ENCODE assay signal across 9 cellular contexts in genomic region chr22:41576877-41577276, GRCh38. TPM values are rescaled to one million over a fixed set of nuclear protein-coding genes. Genes with fewer than 3 reads are reported as not detected.
DNase-seq lines count a peak whose midpoint lies in the region; ATAC-seq, FAIRE-seq and TF ChIP-seq lines count a peak whose summit lies in the region.
"Had no signal": no experiment of that assay in that cellular context is flagged by ENCODE, and none has a peak within 500 bp of the region (broad histone marks: within the 10 kb centered on the region; RNA-seq: fewer than 3 reads in every experiment).

No MANE protein-coding gene starts in this region.

- no peak overlapping the region for H2AFZ ChIP-seq in K562 (ENCODE audit: low read depth, low read length)

- FAIRE-seq in GM12892 (lab: Jason Lieb, UNC) = no peak
- FAIRE-seq in RCC 7860 (lab: Jason Lieb, UNC) = no peak
- FAIRE-seq in K562 (lab: Jason Lieb, UNC) = peak; percentile 94

- no peak for TF ChIP-seq EP300 in K562 (IDR thresholded peaks at IDR 0.05; ENCODE audit: low read length)

- POLR2A ChIA-PET in BJ (lab: Charles Lee) (no interaction called here), K562 (lab: Yijun Ruan, JAX) (interaction anchor here (0.6 to 2.2 kb wide), 4 partner anchors 11 to 333 kb away, joined by 3 to 7 read pairs (median 4); no protein-coding TSS in a partner anchor)

- WGBS in K562 (ENCODE audit: insufficient coverage, low coverage, missing lambda C conversion rate) = 40% methylated on average over 4 of the region's 9 CpGs

- DNase-seq in BJ (ENCODE audit: low read depth) = no peak
- peak; percentile 50 for DNase-seq in GM12892 (ENCODE audit: insufficient read length)
- peak; percentile 41 for DNase-seq in RCC 7860 (ENCODE audit: low spot score)
- peak; percentile 62 to 78 (median 70) for DNase-seq in K562 (ENCODE audit: extremely low read depth in 1 of 4, low spot score in 3 of 4)
- peak; percentile 1 for DNase-seq in kidney glomerular epithelial cell (lab: John Stamatoyannopoulos, UW)

- no peak for TF ChIP-seq POLR2A in GM12892 (IDR thresholded peaks at IDR 0.05; ENCODE audit: low read depth, low read length)
- no peak for TF ChIP-seq POLR2A in K562 (conservative IDR thresholded peaks at IDR 0.05)

- CTCF ChIA-PET in BJ (lab: Yijun Ruan, JAX) (interaction anchor here (1.0 to 2.3 kb wide), 7 partner anchors 8 to 36 kb away, joined by 3 to 16 read pairs (median 6); partner anchors contain the start of genes CSDC2 and PMM1), K562 (lab: Yijun Ruan, JAX; ENCODE audit: low intra/inter-chr PET ratio) (interaction anchor here (0.6 to 0.8 kb wide), 3 partner anchors 14 to 24 kb away, joined by 3 to 6 read pairs (median 4); no protein-coding TSS in a partner anchor)

- no peaks in the 10 kb centered on the region for H3K9me3 ChIP-seq in K562 (replicated peaks; ENCODE audit: control insufficient read depth, insufficient read depth, low read depth, low read length)

- TF ChIP-seq CTCF in BJ (IDR thresholded peaks at IDR 0.05; ENCODE audit: insufficient read depth, low read depth, low read length) (peak; percentile 71), K562 (IDR thresholded peaks at IDR 0.05 in 2 of 3, conservative IDR thresholded peaks at IDR 0.05 in 1 of 3; ENCODE audit: insufficient read depth in 2 of 3, low read depth in 1 of 3, low read length in 3 of 3) (peak; percentile 89 to 99 (median 99))

- no peak overlapping the region for H3K9ac ChIP-seq in K562 (ENCODE audit: insufficient read depth in 1 of 2, low read depth in 2 of 2, low read length in 2 of 2)

- no peaks in the 10 kb centered on the region for H3K9me1 ChIP-seq in K562 (ENCODE audit: control insufficient read depth, insufficient read depth, low read length)

- H3K27ac ChIP-seq in K562 (ENCODE audit: extremely low read depth, low read depth, low read length) = no peak overlapping the region

- H3K4me1 ChIP-seq in K562 (replicated peaks in 1 of 2; ENCODE audit: control insufficient read depth in 2 of 2, insufficient read depth in 2 of 2, low read length in 2 of 2) = peaks cover 6 to 40% of the 10 kb centered on the region in 2 experiments; a peak in 4 of 5 replicates

- H3K79me2 ChIP-seq in K562 (ENCODE audit: control insufficient read depth, insufficient read depth, low read length) = no peaks in the 10 kb centered on the region

- in situ Hi-C loops in K562 (cut with MboI) = no loop called here

- BruUV-seq in K562 (replicated peaks; lab: Mats Ljungman, UMichigan) = TSS peak; percentile 68

- H3K4me2 ChIP-seq in K562 (ENCODE audit: insufficient read depth, low read length) = no peak overlapping the region

- peak; percentile 46 to 80 for TF ChIP-seq RAD21 in K562 (CRISPR knock-in tag; conservative IDR thresholded peaks at IDR 0.05 in 1 of 2, IDR thresholded peaks at IDR 0.05 in 1 of 2)

- H3K36me3 ChIP-seq in BJ (ENCODE audit: control insufficient read depth, insufficient read depth, low read length) (peaks cover 34% of the 10 kb centered on the region), K562 (ENCODE audit: control insufficient read depth, insufficient read depth, low read length) (peaks cover 15% of the 10 kb centered on the region; the same call in 1 of the 3 replicates)

- H4K20me1 ChIP-seq in K562 (replicated peaks; ENCODE audit: control insufficient read depth, insufficient read depth, low read length) = no peaks in the 10 kb centered on the region

- no peaks in the 10 kb centered on the region for H3K27me3 ChIP-seq in BJ (ENCODE audit: control insufficient read depth, insufficient read depth, low read length)
- no peaks in the 10 kb centered on the region for H3K27me3 ChIP-seq in K562 (ENCODE audit: control insufficient read depth in 2 of 2, insufficient read depth in 2 of 2, low read length in 2 of 2)

- H3K4me3 ChIP-seq in BJ (ENCODE audit: low read depth, low read length) = no peak overlapping the region
- H3K4me3 ChIP-seq in K562 = no peak overlapping the region
- H3K4me3 ChIP-seq: lung had no signal

- intact Hi-C loops in K562 (cut with micrococcal nuclease) = loop anchor here (2.0 kb wide), 1 partner anchor 20 kb away; no protein-coding TSS in a partner anchor

- ATAC-seq in K562 = peak; percentile 94
- ATAC-seq in GM18498 (IDR thresholded peaks at IDR 0.05; ENCODE audit: unreplicated experiment) = no peak
- no peak for ATAC-seq in GM18868 (IDR thresholded peaks at IDR 0.05; ENCODE audit: unreplicated experiment)
- ATAC-seq in GM21529 (IDR thresholded peaks at IDR 0.05; ENCODE audit: unreplicated experiment) = no peak

RNA-seq across cellular contexts. Expression of gene PMM1, which starts 12.8 kb away (rescaled TPM):
- polyA plus RNA-seq in BJ (2011; rRNA removed) (70.7 and 109 TPM in 2 replicates), K562 (2011; rRNA removed) (20.3 and 26.2 TPM in 2 replicates), K562 (2014; fragmentation: Illumina TruSeq; extraction: Trizol) (21.1 and 27.8 TPM in 2 replicates), K562 (2014; fragmentation: Nextera tagmentation; extraction: Ambion mirVana) (10 to 100 TPM; 17.6 to 23.8 TPM), K562 (2014; rRNA removed) (28.8 and 31.7 TPM in 2 replicates)
- polyA minus RNA-seq in BJ (2011; rRNA and poly(A)+ RNA removed) = 24.8 and 39.8 TPM in 2 replicates
- 18.9 TPM for polyA plus RNA-seq in GM12892 (2012; ENCODE audit: missing spikeins)
- 23.5 and 53.2 TPM in 2 replicates for total RNA-seq in K562 (2011; cell fraction: chromatin; rRNA removed; ENCODE audit: low replicate concordance)
- 46.5 and 48.8 TPM in 2 replicates for total RNA-seq in K562 (2011; cell fraction: nucleolus; rRNA removed)
- total RNA-seq in K562 (2011; cell fraction: nucleoplasm; rRNA removed) = 33.7 and 34.2 TPM in 2 replicates
- total RNA-seq in K562 (2014; rRNA removed) (17.9 and 20.3 TPM in 2 replicates), K562 (2014; rRNA removed; fragmentation: Illumina TruSeq; extraction: Trizol) (6.3 and 10.4 TPM in 2 replicates), K562 (2015; rRNA removed; fragmentation: Illumina TruSeq; extraction: Trizol) (10.2 and 11.1 TPM in 2 replicates), K562 (2021) (24.5 and 26.3 TPM in 2 replicates)
- polyA plus RNA-seq in K562 (2011; cell fraction: cytosol; rRNA removed) = 31.2 and 32.2 TPM in 2 replicates
- 46.1 and 57.4 TPM in 2 replicates for polyA plus RNA-seq in K562 (2011; cell fraction: nucleus; rRNA removed)
- 22.9 and 46.0 TPM in 2 replicates for polyA plus RNA-seq in K562 (2012)
- 10.0 and 10.3 TPM in 2 replicates for polyA minus RNA-seq in K562 (2011; rRNA and poly(A)+ RNA removed)
- polyA minus RNA-seq in K562 (2011; cell fraction: cytosol; rRNA and poly(A)+ RNA removed) = 10.3 and 11.6 TPM in 2 replicates
- 11.8 and 15.1 TPM in 2 replicates for polyA minus RNA-seq in K562 (2011; cell fraction: nucleus; rRNA and poly(A)+ RNA removed)

RNA-seq across cellular contexts. Expression of gene CSDC2, which starts 16.1 kb away (rescaled TPM):
- polyA plus RNA-seq in BJ (2011; rRNA removed) (7.1 and 14.0 TPM in 2 replicates), K562 (2011; rRNA removed) (not detected in 2 replicates), K562 (2014; fragmentation: Illumina TruSeq; extraction: Trizol) (not detected in 2 replicates), K562 (2014; fragmentation: Nextera tagmentation; extraction: Ambion mirVana) (not detected), K562 (2014; rRNA removed) (0.09 TPM in 1 of 2 replicates, not detected in the other)
- polyA minus RNA-seq in BJ (2011; rRNA and poly(A)+ RNA removed) = 3.6 and 4.5 TPM in 2 replicates
- 0.36 TPM for polyA plus RNA-seq in GM12892 (2012; ENCODE audit: missing spikeins)
- 0.16 TPM in 1 of 2 replicates, not detected in the other for total RNA-seq in K562 (2011; cell fraction: chromatin; rRNA removed; ENCODE audit: low replicate concordance)
- total RNA-seq in K562 (2011; cell fraction: nucleolus; rRNA removed) = 0.13 TPM in 1 of 2 replicates, not detected in the other
- total RNA-seq in K562 (2011; cell fraction: nucleoplasm; rRNA removed) = not detected in 2 replicates
- total RNA-seq in K562 (2014; rRNA removed) (not detected in 2 replicates), K562 (2014; rRNA removed; fragmentation: Illumina TruSeq; extraction: Trizol) (not detected in 2 replicates), K562 (2015; rRNA removed; fragmentation: Illumina TruSeq; extraction: Trizol) (not detected in 2 replicates), K562 (2021) (0.09 and 0.11 TPM in 2 replicates)
- 0.01 and 0.06 TPM in 2 replicates for polyA plus RNA-seq in K562 (2011; cell fraction: cytosol; rRNA removed)
- polyA plus RNA-seq in K562 (2011; cell fraction: nucleus; rRNA removed) = 0.08 and 0.14 TPM in 2 replicates
- 0.09 and 0.10 TPM in 2 replicates for polyA plus RNA-seq in K562 (2012)
- polyA minus RNA-seq in K562 (2011; rRNA and poly(A)+ RNA removed) = not detected in 2 replicates
- not detected in 2 replicates for polyA minus RNA-seq in K562 (2011; cell fraction: cytosol; rRNA and poly(A)+ RNA removed)
- polyA minus RNA-seq in K562 (2011; cell fraction: nucleus; rRNA and poly(A)+ RNA removed) = not detected in 2 replicates

RNA-seq across cellular contexts. Expression of gene POLR3H, which starts 32.6 kb away (rescaled TPM):
- polyA plus RNA-seq in BJ (2011; rRNA removed) (39.4 and 52.5 TPM in 2 replicates), K562 (2011; rRNA removed) (33.8 and 33.9 TPM in 2 replicates), K562 (2014; fragmentation: Illumina TruSeq; extraction: Trizol) (38.6 and 39.5 TPM in 2 replicates), K562 (2014; fragmentation: Nextera tagmentation; extraction: Ambion mirVana) (10 to 100 TPM in 1 of 2 experiments, 1 to 10 TPM in 1; 5.3 to 10.3 TPM), K562 (2014; rRNA removed) (32.5 and 33.8 TPM in 2 replicates)
- polyA minus RNA-seq in BJ (2011; rRNA and poly(A)+ RNA removed) = 24.5 and 27.7 TPM in 2 replicates
- 15.2 TPM for polyA plus RNA-seq in GM12892 (2012; ENCODE audit: missing spikeins)
- total RNA-seq in K562 (2011; cell fraction: chromatin; rRNA removed; ENCODE audit: low replicate concordance) = 27.2 and 67.1 TPM in 2 replicates
- total RNA-seq in K562 (2011; cell fraction: nucleolus; rRNA removed) = 34.1 and 37.9 TPM in 2 replicates
- 29.8 and 33.0 TPM in 2 replicates for total RNA-seq in K562 (2011; cell fraction: nucleoplasm; rRNA removed)
- total RNA-seq in K562 (2014; rRNA removed) (14.2 and 14.3 TPM in 2 replicates), K562 (2014; rRNA removed; fragmentation: Illumina TruSeq; extraction: Trizol) (13.8 and 17.7 TPM in 2 replicates), K562 (2015; rRNA removed; fragmentation: Illumina TruSeq; extraction: Trizol) (21.7 and 22.2 TPM in 2 replicates), K562 (2021) (48.4 and 49.8 TPM in 2 replicates)
- polyA plus RNA-seq in K562 (2011; cell fraction: cytosol; rRNA removed) = 46.1 and 57.0 TPM in 2 replicates
- polyA plus RNA-seq in K562 (2011; cell fraction: nucleus; rRNA removed) = 24.1 and 29.3 TPM in 2 replicates
- 20.2 and 42.2 TPM in 2 replicates for polyA plus RNA-seq in K562 (2012)
- 30.2 and 42.0 TPM in 2 replicates for polyA minus RNA-seq in K562 (2011; rRNA and poly(A)+ RNA removed)
- 12.9 and 14.1 TPM in 2 replicates for polyA minus RNA-seq in K562 (2011; cell fraction: cytosol; rRNA and poly(A)+ RNA removed)
- 14.0 and 14.7 TPM in 2 replicates for polyA minus RNA-seq in K562 (2011; cell fraction: nucleus; rRNA and poly(A)+ RNA removed)

RNA-seq across cellular contexts. Expression of gene DESI1, which starts 44.0 kb away (rescaled TPM):
- 33.3 and 35.7 TPM in 2 replicates for polyA plus RNA-seq in BJ (2011; rRNA removed)
- polyA minus RNA-seq in BJ (2011; rRNA and poly(A)+ RNA removed) = 24.3 and 26.8 TPM in 2 replicates
- polyA plus RNA-seq in GM12892 (2012; ENCODE audit: missing spikeins) = 24.2 TPM
- 80.8 and 138 TPM in 2 replicates for total RNA-seq in K562 (2011; cell fraction: chromatin; rRNA removed; ENCODE audit: low replicate concordance)
- 66.0 and 67.4 TPM in 2 replicates for total RNA-seq in K562 (2011; cell fraction: nucleolus; rRNA removed)
- total RNA-seq in K562 (2011; cell fraction: nucleoplasm; rRNA removed) = 89.7 and 137 TPM in 2 replicates
- 19.7 and 30.9 TPM in 2 replicates for total RNA-seq in K562 (2014; rRNA removed)
- total RNA-seq in K562 (2014; rRNA removed; fragmentation: Illumina TruSeq; extraction: Trizol) = 29.8 and 29.9 TPM in 2 replicates
- 27.9 and 30.7 TPM in 2 replicates for total RNA-seq in K562 (2015; rRNA removed; fragmentation: Illumina TruSeq; extraction: Trizol)
- 36.2 and 36.5 TPM in 2 replicates for total RNA-seq in K562 (2021)
- 38.7 and 40.1 TPM in 2 replicates for polyA plus RNA-seq in K562 (2011; rRNA removed)
- 35.9 and 47.9 TPM in 2 replicates for polyA plus RNA-seq in K562 (2011; cell fraction: cytosol; rRNA removed)
- 68.9 and 92.7 TPM in 2 replicates for polyA plus RNA-seq in K562 (2011; cell fraction: nucleus; rRNA removed)
- 22.7 and 24.3 TPM in 2 replicates for polyA plus RNA-seq in K562 (2012)
- polyA plus RNA-seq in K562 (2014; fragmentation: Illumina TruSeq; extraction: Trizol) = 42.3 and 45.9 TPM in 2 replicates
- polyA plus RNA-seq in K562 (2014; fragmentation: Nextera tagmentation; extraction: Ambion mirVana) = 1 to 10 TPM; 7.2 to 7.8 TPM
- 29.3 and 29.4 TPM in 2 replicates for polyA plus RNA-seq in K562 (2014; rRNA removed)
- polyA minus RNA-seq in K562 (2011; rRNA and poly(A)+ RNA removed) = 35.0 and 47.4 TPM in 2 replicates
- polyA minus RNA-seq in K562 (2011; cell fraction: cytosol; rRNA and poly(A)+ RNA removed) = 21.1 and 26.5 TPM in 2 replicates
- 16.2 and 21.8 TPM in 2 replicates for polyA minus RNA-seq in K562 (2011; cell fraction: nucleus; rRNA and poly(A)+ RNA removed)

RNA-seq across cellular contexts. Expression of gene XRCC6, which starts 44.2 kb away (rescaled TPM):
- polyA plus RNA-seq in BJ (2011; rRNA removed) = 105 and 137 TPM in 2 replicates
- 82.5 and 95.5 TPM in 2 replicates for polyA minus RNA-seq in BJ (2011; rRNA and poly(A)+ RNA removed)
- polyA plus RNA-seq in GM12892 (2012; ENCODE audit: missing spikeins) = 514 TPM
- 36.9 and 42.4 TPM in 2 replicates for total RNA-seq in K562 (2011; cell fraction: chromatin; rRNA removed; ENCODE audit: low replicate concordance)
- 36.5 and 41.2 TPM in 2 replicates for total RNA-seq in K562 (2011; cell fraction: nucleolus; rRNA removed)
- 42.1 and 47.8 TPM in 2 replicates for total RNA-seq in K562 (2011; cell fraction: nucleoplasm; rRNA removed)
- 318 and 324 TPM in 2 replicates for total RNA-seq in K562 (2014; rRNA removed)
- total RNA-seq in K562 (2014; rRNA removed; fragmentation: Illumina TruSeq; extraction: Trizol) = 343 and 371 TPM in 2 replicates
- 335 and 337 TPM in 2 replicates for total RNA-seq in K562 (2015; rRNA removed; fragmentation: Illumina TruSeq; extraction: Trizol)
- total RNA-seq in K562 (2021) = 294 and 302 TPM in 2 replicates
- polyA plus RNA-seq in K562 (2011; rRNA removed) = 151 and 241 TPM in 2 replicates
- 101 and 133 TPM in 2 replicates for polyA plus RNA-seq in K562 (2011; cell fraction: cytosol; rRNA removed)
- polyA plus RNA-seq in K562 (2011; cell fraction: nucleus; rRNA removed) = 58.3 and 58.5 TPM in 2 replicates
- 238 and 407 TPM in 2 replicates for polyA plus RNA-seq in K562 (2012)
- polyA plus RNA-seq in K562 (2014; fragmentation: Illumina TruSeq; extraction: Trizol) = 359 and 381 TPM in 2 replicates
- polyA plus RNA-seq in K562 (2014; fragmentation: Nextera tagmentation; extraction: Ambion mirVana) = 100 to 1,000 TPM; 151 to 440 TPM
- polyA plus RNA-seq in K562 (2014; rRNA removed) = 295 and 313 TPM in 2 replicates
- 165 and 175 TPM in 2 replicates for polyA minus RNA-seq in K562 (2011; rRNA and poly(A)+ RNA removed)
- 90.9 and 97.9 TPM in 2 replicates for polyA minus RNA-seq in K562 (2011; cell fraction: cytosol; rRNA and poly(A)+ RNA removed)
- polyA minus RNA-seq in K562 (2011; cell fraction: nucleus; rRNA and poly(A)+ RNA removed) = 10.4 and 24.2 TPM in 2 replicates
